ENCODE assay signal across 14 cellular contexts in genomic region chr22:50548913-50549790, GRCh38. TPM values are rescaled to one million over a fixed set of nuclear protein-coding genes. Genes with fewer than 3 reads are reported as not detected.
DNase-seq lines count a peak whose midpoint lies in the region; ATAC-seq, FAIRE-seq and TF ChIP-seq lines count a peak whose summit lies in the region.
"Had no signal": no experiment of that assay in that cellular context is flagged by ENCODE, and none has a peak within 500 bp of the region (broad histone marks: within the 10 kb centered on the region; RNA-seq: fewer than 3 reads in every experiment).

No MANE protein-coding gene starts in this region.

- 91% methylated on average over 51 of the region's 69 CpGs; no CpG with 5 or more reads in 1 of the 2 experiments for WGBS in H1 (ENCODE audit: extremely low coverage in 1 of 2, insufficient coverage in 1 of 2, insufficient read length in 1 of 2, insufficient replicate concordance in 2 of 2, low coverage in 1 of 2, low lambda C conversion rate in 2 of 2, missing lambda C conversion rate in 1 of 2), 2 experiments
- no CpG with 5 or more reads among the region's 69 CpGs for WGBS in H9 (ENCODE audit: extremely low coverage, insufficient read length, low lambda C conversion rate)

- peak overlapping the region; percentile 77 for H3K27ac Mint-ChIP-seq in activated CD4-positive, alpha-beta T cell treated with anti-CD3 and anti-CD28 coated beads for 36 hours
- peak overlapping the region; percentile 86 for H3K27ac Mint-ChIP-seq in stimulated activated naive CD8-positive, alpha-beta T cell treated with anti-CD3 and anti-CD28 coated beads, Interleukin-15, Interleukin-2, amounts not matched to agents 100 ng/mL and 50 ng/mL, for 24 hours
- H3K27ac Mint-ChIP-seq in H9, result peak overlapping the region in 1 of 3 experiments; percentile 48; a peak in 1 of 7 replicates

- H4K8ac ChIP-seq in H1 (ENCODE audit: extremely low read depth, insufficient read depth, low read length), result no peak overlapping the region; the same call in 1 of the 2 replicates
- H4K8ac ChIP-seq in H9 (replicated peaks; ENCODE audit: insufficient read length, low read depth, low read length), result no peak overlapping the region

- no peak overlapping the region for H3K4me3 ChIP-seq in OCI-LY7 (ENCODE audit: low read depth, low read length, poor library complexity, severe bottlenecking)
- no peak overlapping the region for H3K4me3 ChIP-seq in H1 (ENCODE audit: extremely low read depth in 1 of 4, insufficient read depth in 2 of 4, low read depth in 3 of 4, low read length in 4 of 4)

- peak overlapping the region; percentile 59 for H3K4me2 ChIP-seq in OCI-LY7 (ENCODE audit: low read length)
- H3K4me2 ChIP-seq in H1 (ENCODE audit: insufficient read depth in 1 of 2, low read depth in 2 of 2, low read length in 2 of 2), result no peak overlapping the region
- no peak overlapping the region for H3K4me2 ChIP-seq in H9 (ENCODE audit: insufficient read depth, insufficient read length, low read length)

- CTCF ChIA-PET in activated CD4-positive, alpha-beta T cell treated with anti-CD3 and anti-CD28 coated beads for 36 hours (lab: Charles Lee), result interaction anchor here (0.7 to 2.5 kb wide), 8 partner anchors 10 to 141 kb away, joined by 3 to 14 read pairs (median 3); partner anchors contain the start of genes LMF2 and SCO2
- CTCF ChIA-PET in OCI-LY7 (lab: Charles Lee; ENCODE audit: unreplicated experiment) (interaction anchor here (0.5 kb wide), 1 partner anchor 68 kb away, joined by 3 read pairs; no protein-coding TSS in a partner anchor), H1 (lab: Charles Lee; ENCODE audit: partially characterized antibody) (interaction anchor here (0.8 to 2.2 kb wide), 7 partner anchors 14 to 226 kb away, joined by 3 to 9 read pairs (median 3); no protein-coding TSS in a partner anchor)

- no peaks in the 10 kb centered on the region for H3K9me2 ChIP-seq in OCI-LY7 (ENCODE audit: insufficient read depth, low read length)

- DNase-seq in activated CD4-positive, alpha-beta T cell treated with anti-CD3 and anti-CD28 coated beads for 36 hours, result no peak
- no peak for DNase-seq in activated CD4-positive, alpha-beta T cell treated with anti-CD3 and anti-CD28 coated beads, Interleukin-2, amount 50 U/mL, for 48 hours
- peak; percentile 21 for DNase-seq in OCI-LY7 (ENCODE audit: low spot score)
- peak in 1 of 2 experiments; percentile 56 for DNase-seq in H1 (ENCODE audit: low read depth in 1 of 2, low spot score in 2 of 2)
- no peak for DNase-seq in H9
- DNase-seq in stimulated activated CD8-positive, alpha-beta memory T cell treated with anti-CD3 and anti-CD28 coated beads, Interleukin-4, amount 100 ng/mL, for 48 hours, result no peak
- DNase-seq in NCI-H1417 treated with DMSO at 0.1 percent for 48 hours (lab: John Stamatoyannopoulos, UW), result no peak
- DNase-seq: NCI-H526 had no signal

- TF ChIP-seq POLR2A in H1 (IDR thresholded peaks at IDR 0.05; ENCODE audit: control extremely low read depth in 1 of 2, low read depth in 2 of 2, low read length in 2 of 2), result no peak

- H3K27me3 ChIP-seq in H1 (replicated peaks in 1 of 4; ENCODE audit: control insufficient read depth in 3 of 4, extremely low read depth in 1 of 4, insufficient read depth in 3 of 4, low read length in 3 of 4) (peaks cover 0 to 13% (median 7%) of the 10 kb centered on the region in 4 experiments; a peak in 5 of 7 replicates), H9 (ENCODE audit: insufficient read depth, low read length) (no peaks in the 10 kb centered on the region; the same call in 1 of the 2 replicates)

- H3K18ac ChIP-seq in H1 (ENCODE audit: extremely low read depth, low read length) (no peak overlapping the region), H9 (ENCODE audit: insufficient read length, low read depth, low read length) (no peak overlapping the region)

- no peak for FAIRE-seq in H1 (lab: Jason Lieb, UNC)
- FAIRE-seq: colon had no signal

- H3K79me1 ChIP-seq in H1 (ENCODE audit: low read depth, low read length) (no peaks in the 10 kb centered on the region), H9 (ENCODE audit: insufficient read depth, low read depth, low read length, poor library complexity, severe bottlenecking) (no peaks in the 10 kb centered on the region)

- H2BK15ac ChIP-seq in H1 (ENCODE audit: low read length), result no peak overlapping the region
- H2BK15ac ChIP-seq in H9 (ENCODE audit: low read depth, low read length), result no peak overlapping the region

- POLR2A ChIA-PET in activated CD4-positive, alpha-beta T cell treated with anti-CD3 and anti-CD28 coated beads for 36 hours (lab: Charles Lee), result interaction anchor here (0.8 to 0.9 kb wide), 2 partner anchors 23 to 72 kb away, joined by 3 to 5 read pairs; partner anchors contain the start of gene SCO2
- POLR2A ChIA-PET in OCI-LY7 (lab: Charles Lee), result interaction anchor here (0.8 to 1.8 kb wide), 2 partner anchors 10 to 40 kb away, joined by 3 to 9 read pairs; no protein-coding TSS in a partner anchor
- POLR2A ChIA-PET in H1 (lab: Charles Lee; ENCODE audit: partially characterized antibody), result no interaction called here

- H2BK12ac ChIP-seq in H1 (ENCODE audit: low read depth, low read length), result 0 out of 2 replicates have a peak overlapping the region, but pooled peaks have one; percentile 2
- no peak overlapping the region for H2BK12ac ChIP-seq in H9 (ENCODE audit: insufficient read length, low read depth, low read length)

- H4K5ac ChIP-seq in H1 (ENCODE audit: insufficient read length, low read depth, low read length) (no peak overlapping the region), H9 (ENCODE audit: insufficient read length, low read depth, low read length) (no peak overlapping the region)

- H3K79me2 ChIP-seq in OCI-LY7 (ENCODE audit: insufficient read depth, low read depth, low read length) (no peaks in the 10 kb centered on the region), H1 (ENCODE audit: control insufficient read depth in 1 of 2, insufficient read depth in 2 of 2, low read length in 2 of 2) (no peaks in the 10 kb centered on the region), H9 (ENCODE audit: insufficient read depth, low read length) (no peaks in the 10 kb centered on the region)

- TF ChIP-seq EP300 in H1 (IDR thresholded peaks at IDR 0.05; ENCODE audit: borderline replicate concordance in 1 of 2, low read depth in 2 of 2, low read length in 2 of 2), result no peak

- no peak overlapping the region for H2BK20ac ChIP-seq in H1 (ENCODE audit: low read length)
- H2BK20ac ChIP-seq in H9 (ENCODE audit: low read depth, low read length, poor library complexity, severe bottlenecking), result no peak overlapping the region

- H4K91ac ChIP-seq in H1 (replicated peaks; ENCODE audit: insufficient read length, low read length), result no peak overlapping the region
- no peak overlapping the region for H4K91ac ChIP-seq in H9 (ENCODE audit: insufficient read length, low read depth, low read length)

- H3K9me3 ChIP-seq in OCI-LY7 (ENCODE audit: low read length) (no peaks in the 10 kb centered on the region), H1 (ENCODE audit: insufficient read depth in 2 of 2, low read depth in 1 of 2, low read length in 1 of 2) (no peaks in the 10 kb centered on the region), H9 (ENCODE audit: control insufficient read depth, low read depth, low read length) (no peaks in the 10 kb centered on the region)

- H2BK5ac ChIP-seq in H1 (ENCODE audit: low read depth, low read length) (no peak overlapping the region), H9 (ENCODE audit: insufficient read length, low read length) (no peak overlapping the region)

- H2BK120ac ChIP-seq in H1 (replicated peaks; ENCODE audit: low read depth, low read length), result no peak overlapping the region
- no peak overlapping the region for H2BK120ac ChIP-seq in H9 (ENCODE audit: low read depth, low read length, poor library complexity, severe bottlenecking)

- no peak for TF ChIP-seq RAD21 in H1 (IDR thresholded peaks at IDR 0.05 in 1 of 2, conservative IDR thresholded peaks at IDR 0.05 in 1 of 2; ENCODE audit: low read depth in 2 of 2, low read length in 2 of 2)

- H2AFZ ChIP-seq in OCI-LY7 (ENCODE audit: low read length), result peak overlapping the region; percentile 51
- H2AFZ ChIP-seq in H1 (ENCODE audit: low read length), result no peak overlapping the region; the same call in 1 of the 2 replicates
- H2AFZ ChIP-seq in H9 (ENCODE audit: low read length), result no peak overlapping the region

- H3K56ac ChIP-seq in H1 (replicated peaks; ENCODE audit: insufficient read length, low read depth, low read length), result no peak overlapping the region
- no peak overlapping the region for H3K56ac ChIP-seq in H9 (ENCODE audit: insufficient read length, low read depth, low read length)

- H3K9me3 Mint-ChIP-seq in activated CD4-positive, alpha-beta T cell treated with anti-CD3 and anti-CD28 coated beads for 36 hours (ENCODE audit: low read depth), result no peaks in the 10 kb centered on the region
- no peaks in the 10 kb centered on the region for H3K9me3 Mint-ChIP-seq in stimulated activated naive CD8-positive, alpha-beta T cell treated with anti-CD3 and anti-CD28 coated beads, Interleukin-15, Interleukin-2, amounts not matched to agents 100 ng/mL and 50 ng/mL, for 24 hours
- H3K9me3 Mint-ChIP-seq in H9, result no peaks in the 10 kb centered on the region

- H3K27me3 Mint-ChIP-seq in activated CD4-positive, alpha-beta T cell treated with anti-CD3 and anti-CD28 coated beads for 36 hours, result no peaks in the 10 kb centered on the region
- no peaks in the 10 kb centered on the region for H3K27me3 Mint-ChIP-seq in stimulated activated naive CD8-positive, alpha-beta T cell treated with anti-CD3 and anti-CD28 coated beads, Interleukin-15, Interleukin-2, amounts not matched to agents 100 ng/mL and 50 ng/mL, for 24 hours
- peaks cover 32% of the 10 kb centered on the region for H3K27me3 Mint-ChIP-seq in H9 (ENCODE audit: low read depth)

- H3T11ph ChIP-seq in H9 (ENCODE audit: low read length), result no peak overlapping the region

- H3K36me3 ChIP-seq in OCI-LY7 (ENCODE audit: insufficient read depth, low read length) (no peaks in the 10 kb centered on the region), H1 (ENCODE audit: control insufficient read depth in 2 of 4, insufficient read depth in 4 of 4, low read length in 3 of 4) (no peaks in the 10 kb centered on the region)

- peak overlapping the region; percentile 74 for H3K4me3 Mint-ChIP-seq in activated CD4-positive, alpha-beta T cell treated with anti-CD3 and anti-CD28 coated beads for 36 hours
- H3K4me3 Mint-ChIP-seq in stimulated activated naive CD8-positive, alpha-beta T cell treated with anti-CD3 and anti-CD28 coated beads, Interleukin-15, Interleukin-2, amounts not matched to agents 100 ng/mL and 50 ng/mL, for 24 hours, result peak overlapping the region; percentile 82
- no peak overlapping the region for H3K4me3 Mint-ChIP-seq in H9

- H3K23ac ChIP-seq in H1 (ENCODE audit: insufficient read length) (no peak overlapping the region), H9 (ENCODE audit: insufficient read length, low read depth, low read length) (no peak overlapping the region)

- intact Hi-C loops in activated CD4-positive, alpha-beta T cell treated with anti-CD3 and anti-CD28 coated beads for 36 hours (cut with DNase I, micrococcal nuclease), result no loop called here
- intact Hi-C loops in OCI-LY7 (cut with micrococcal nuclease; ENCODE audit: unreplicated experiment), result loop anchor here (2.0 kb wide), 1 partner anchor 72 kb away; no protein-coding TSS in a partner anchor

- no peak overlapping the region for H3K4ac ChIP-seq in H1 (replicated peaks; ENCODE audit: insufficient read length, low read depth, low read length)
- no peak overlapping the region for H3K4ac ChIP-seq in H9 (ENCODE audit: low read depth, low read length)

- H3K9ac ChIP-seq in H1 (replicated peaks in 1 of 4; ENCODE audit: extremely low read depth in 1 of 4, low read depth in 3 of 4, low read length in 3 of 4), result no peak overlapping the region
- H3K9ac ChIP-seq in H9 (ENCODE audit: extremely low read depth, insufficient read length, low read length), result no peak overlapping the region

- H3K36me3 Mint-ChIP-seq in activated CD4-positive, alpha-beta T cell treated with anti-CD3 and anti-CD28 coated beads for 36 hours (ENCODE audit: low read depth), result peaks cover 3% of the 10 kb centered on the region
- H3K36me3 Mint-ChIP-seq in stimulated activated naive CD8-positive, alpha-beta T cell treated with anti-CD3 and anti-CD28 coated beads, Interleukin-15, Interleukin-2, amounts not matched to agents 100 ng/mL and 50 ng/mL, for 24 hours (ENCODE audit: low read depth), result no peaks in the 10 kb centered on the region
- H3K36me3 Mint-ChIP-seq in H9 (ENCODE audit: insufficient read depth in 1 of 3, low read depth in 3 of 3), result no peaks in the 10 kb centered on the region

- ATAC-seq in activated CD4-positive, alpha-beta T cell treated with anti-CD3 and anti-CD28 coated beads for 36 hours, result peak; percentile 4
- ATAC-seq: HCT116 had no signal

- H2AK5ac ChIP-seq in H1 (ENCODE audit: low read depth, low read length), result no peak overlapping the region
- H2AK5ac ChIP-seq in H9 (ENCODE audit: insufficient read length, low read length), result no peak overlapping the region

- H3K4me1 ChIP-seq in OCI-LY7 (ENCODE audit: insufficient read depth, low read length, poor library complexity, severe bottlenecking) (peaks cover 30% of the 10 kb centered on the region), H1 (replicated peaks in 1 of 4; ENCODE audit: control insufficient read depth in 3 of 4, insufficient read depth in 4 of 4, low read length in 3 of 4) (peaks cover 0 to 5% (median 0%) of the 10 kb centered on the region in 4 experiments; a peak in 1 of 7 replicates), H9 (ENCODE audit: insufficient read depth, low read length) (no peaks in the 10 kb centered on the region)

- TF ChIP-seq CTCF in OCI-LY7 (conservative IDR thresholded peaks at IDR 0.05; ENCODE audit: low read length) (no peak), H1 (IDR thresholded peaks at IDR 0.05; ENCODE audit: control extremely low read depth in 1 of 3, insufficient read depth in 1 of 3, low read depth in 1 of 3, low read length in 3 of 3) (no peak), H9 (conservative IDR thresholded peaks at IDR 0.05) (no peak)

- no peak overlapping the region for H3K14ac ChIP-seq in H1 (ENCODE audit: insufficient read length)
- H3K14ac ChIP-seq in H9 (ENCODE audit: insufficient read depth, low read length), result no peak overlapping the region

- H3K27ac ChIP-seq in OCI-LY7 (ENCODE audit: low read depth, low read length, poor library complexity, severe bottlenecking) (no peak overlapping the region), H1 (ENCODE audit: low read depth, low read length) (no peak overlapping the region), H9 (ENCODE audit: insufficient read length, low read depth, low read length) (no peak overlapping the region)

- no TSS peak for BruUV-seq in OCI-LY7 (replicated peaks; lab: Mats Ljungman, UMichigan)

- H3K4me1 Mint-ChIP-seq in activated CD4-positive, alpha-beta T cell treated with anti-CD3 and anti-CD28 coated beads for 36 hours, result peaks cover 33% of the 10 kb centered on the region
- peaks cover 35% of the 10 kb centered on the region for H3K4me1 Mint-ChIP-seq in stimulated activated naive CD8-positive, alpha-beta T cell treated with anti-CD3 and anti-CD28 coated beads, Interleukin-15, Interleukin-2, amounts not matched to agents 100 ng/mL and 50 ng/mL, for 24 hours (ENCODE audit: low read depth)
- peaks cover 0 to 3% of the 10 kb centered on the region in 2 experiments; a peak in 1 of 4 replicates for H3K4me1 Mint-ChIP-seq in H9

- H4K20me1 ChIP-seq in OCI-LY7 (ENCODE audit: insufficient read depth, low read length) (no peaks in the 10 kb centered on the region), H1 (replicated peaks in 1 of 2; ENCODE audit: control insufficient read depth in 1 of 2, insufficient read depth in 2 of 2, low read length in 2 of 2) (no peaks in the 10 kb centered on the region), H9 (ENCODE audit: control insufficient read depth, insufficient read depth, insufficient read length) (no peaks in the 10 kb centered on the region)

- H3K23me2 ChIP-seq in H1 (ENCODE audit: low read depth, low read length), result no peaks in the 10 kb centered on the region
- H3K23me2 ChIP-seq in H9 (ENCODE audit: insufficient read length, low read depth, low read length, poor library complexity, severe bottlenecking), result no peaks in the 10 kb centered on the region

RNA-seq across cellular contexts. Expression of gene KLHDC7B, which starts 3.5 kb away (rescaled TPM):
- total RNA-seq in activated CD4-positive, alpha-beta T cell treated with anti-CD3 and anti-CD28 coated beads for 36 hours, result 1 to 10 TPM; 5.7 to 6.4 TPM
- total RNA-seq in OCI-LY7 (2014; rRNA removed; shearing (Covaris generic)), result 0.08 and 0.25 TPM in 2 replicates
- total RNA-seq in OCI-LY7 (2022) (0.31 and 0.46 TPM in 2 replicates), H9 (2021) (not detected in 2 replicates)
- total RNA-seq in H1 (2021; fragmentation: NEBNext Ultra II Directional; extraction: Animal tissue kit (Norgen Biotek cat#: 25700)), result not detected in 2 replicates
- polyA plus RNA-seq in H1 (2011; rRNA removed), result not detected in 2 replicates
- not detected for polyA plus RNA-seq in H1 (2011; cell fraction: cytosol; rRNA removed)
- polyA plus RNA-seq in H1 (2011; cell fraction: nucleus; rRNA removed), result not detected
- polyA plus RNA-seq in H1 (2012, experiment 1 of 2), result not detected in 4 replicates
- not detected for polyA plus RNA-seq in H1 (2012, experiment 2 of 2)
- polyA plus RNA-seq in H1 (2013, experiment 1 of 2), result not detected
- not detected for polyA plus RNA-seq in H1 (2013, experiment 2 of 2)
- polyA minus RNA-seq in H1 (2011; rRNA and poly(A)+ RNA removed), result not detected in 2 replicates
- not detected for polyA minus RNA-seq in H1 (2011; cell fraction: cytosol; rRNA and poly(A)+ RNA removed)
- polyA minus RNA-seq in H1 (2011; cell fraction: nucleus; rRNA and poly(A)+ RNA removed), result not detected
- total RNA-seq: G401 had no signal

RNA-seq across cellular contexts. Expression of gene SYCE3, which starts 13.6 kb away (rescaled TPM):
- 1 to 10 TPM; 3.8 TPM for total RNA-seq in activated CD4-positive, alpha-beta T cell treated with anti-CD3 and anti-CD28 coated beads for 36 hours
- total RNA-seq in OCI-LY7 (2014; rRNA removed; shearing (Covaris generic)), result not detected in 2 replicates
- total RNA-seq in OCI-LY7 (2022), result not detected in 2 replicates
- total RNA-seq in H1 (2021; fragmentation: NEBNext Ultra II Directional; extraction: Animal tissue kit (Norgen Biotek cat#: 25700)), result not detected in 2 replicates
- 1.9 and 2.9 TPM in 2 replicates for polyA plus RNA-seq in H1 (2011; rRNA removed)
- 5.7 TPM for polyA plus RNA-seq in H1 (2011; cell fraction: cytosol; rRNA removed)
- 0.41 TPM for polyA plus RNA-seq in H1 (2011; cell fraction: nucleus; rRNA removed)
- polyA plus RNA-seq in H1 (2012, experiment 1 of 2), result 1.2 to 2.5 TPM (median 1.6 TPM) in 4 replicates
- not detected for polyA plus RNA-seq in H1 (2012, experiment 2 of 2)
- 0.91 TPM for polyA plus RNA-seq in H1 (2013, experiment 1 of 2)
- polyA plus RNA-seq in H1 (2013, experiment 2 of 2), result 0.77 TPM
- not detected in 2 replicates for polyA minus RNA-seq in H1 (2011; rRNA and poly(A)+ RNA removed)
- not detected for polyA minus RNA-seq in H1 (2011; cell fraction: cytosol; rRNA and poly(A)+ RNA removed)
- not detected for polyA minus RNA-seq in H1 (2011; cell fraction: nucleus; rRNA and poly(A)+ RNA removed)
- total RNA-seq in H9 (2021), result 0.85 and 0.97 TPM in 2 replicates
- total RNA-seq: A673; G401; T-helper 1 cell treated with Interleukin-12 subunit alpha and Interleukin-12 subunit beta and Interleukin-4 antibody, amounts not matched to agents 30 ng/mL and 1 ng/mL, for 36 hours had no signal

RNA-seq across cellular contexts. Expression of gene TYMP, which starts 19.3 kb away (rescaled TPM):
- 10 to 100 TPM; 26.9 to 44.3 TPM for total RNA-seq in activated CD4-positive, alpha-beta T cell treated with anti-CD3 and anti-CD28 coated beads for 36 hours
- total RNA-seq in OCI-LY7 (2014; rRNA removed; shearing (Covaris generic)), result 3.9 and 6.3 TPM in 2 replicates
- total RNA-seq in OCI-LY7 (2022) (3.8 and 4.0 TPM in 2 replicates), H9 (2021) (0.61 and 1.0 TPM in 2 replicates)
- total RNA-seq in H1 (2021; fragmentation: NEBNext Ultra II Directional; extraction: Animal tissue kit (Norgen Biotek cat#: 25700)), result 0.43 and 0.46 TPM in 2 replicates
- polyA plus RNA-seq in H1 (2011; rRNA removed), result 0.48 and 0.83 TPM in 2 replicates
- polyA plus RNA-seq in H1 (2011; cell fraction: cytosol; rRNA removed), result 0.58 TPM
- polyA plus RNA-seq in H1 (2011; cell fraction: nucleus; rRNA removed), result 1.6 TPM
- 0.40 to 0.65 TPM (median 0.51 TPM) in 4 replicates for polyA plus RNA-seq in H1 (2012, experiment 1 of 2)
- 0.16 TPM for polyA plus RNA-seq in H1 (2012, experiment 2 of 2)
- polyA plus RNA-seq in H1 (2013, experiment 1 of 2), result 0.47 TPM
- polyA plus RNA-seq in H1 (2013, experiment 2 of 2), result 0.39 TPM
- 0.28 TPM in 1 of 2 replicates, not detected in the other for polyA minus RNA-seq in H1 (2011; rRNA and poly(A)+ RNA removed)
- not detected for polyA minus RNA-seq in H1 (2011; cell fraction: cytosol; rRNA and poly(A)+ RNA removed)
- 0.90 TPM for polyA minus RNA-seq in H1 (2011; cell fraction: nucleus; rRNA and poly(A)+ RNA removed)

RNA-seq across cellular contexts. Expression of gene SCO2, which starts 23.8 kb away (rescaled TPM):
- total RNA-seq in activated CD4-positive, alpha-beta T cell treated with anti-CD3 and anti-CD28 coated beads for 36 hours, result 1 to 10 TPM; 2.4 to 5.6 TPM
- total RNA-seq in OCI-LY7 (2014; rRNA removed; shearing (Covaris generic)), result 2.7 and 4.9 TPM in 2 replicates
- 3.9 and 4.1 TPM in 2 replicates for total RNA-seq in OCI-LY7 (2022)
- 2.2 TPM in 1 of 2 replicates, not detected in the other for total RNA-seq in H1 (2021; fragmentation: NEBNext Ultra II Directional; extraction: Animal tissue kit (Norgen Biotek cat#: 25700))
- polyA plus RNA-seq in H1 (2011; rRNA removed), result 2.0 and 2.5 TPM in 2 replicates
- 0.54 TPM for polyA plus RNA-seq in H1 (2011; cell fraction: cytosol; rRNA removed)
- 1.8 TPM for polyA plus RNA-seq in H1 (2011; cell fraction: nucleus; rRNA removed)
- polyA plus RNA-seq in H1 (2012, experiment 1 of 2), result 0.31 to 1.3 TPM (median 0.68 TPM) in 3 of 4 replicates, not detected in the other
- polyA plus RNA-seq in H1 (2012, experiment 2 of 2), result 1.3 TPM
- 0.10 TPM for polyA plus RNA-seq in H1 (2013, experiment 1 of 2)
- not detected for polyA plus RNA-seq in H1 (2013, experiment 2 of 2)
- not detected in 2 replicates for polyA minus RNA-seq in H1 (2011; rRNA and poly(A)+ RNA removed)
- not detected for polyA minus RNA-seq in H1 (2011; cell fraction: cytosol; rRNA and poly(A)+ RNA removed)
- 2.1 TPM for polyA minus RNA-seq in H1 (2011; cell fraction: nucleus; rRNA and poly(A)+ RNA removed)
- total RNA-seq in H9 (2021), result 3.3 and 3.4 TPM in 2 replicates

RNA-seq across cellular contexts. Expression of gene CPT1B, which starts 29.1 kb away (rescaled TPM):
- total RNA-seq in activated CD4-positive, alpha-beta T cell treated with anti-CD3 and anti-CD28 coated beads for 36 hours, result 10 to 100 TPM; 42.5 to 51.4 TPM
- total RNA-seq in OCI-LY7 (2014; rRNA removed; shearing (Covaris generic)), result 92.6 and 101 TPM in 2 replicates
- total RNA-seq in OCI-LY7 (2022) (138 and 162 TPM in 2 replicates), H9 (2021) (65.7 and 68.3 TPM in 2 replicates)
- 33.1 and 36.2 TPM in 2 replicates for total RNA-seq in H1 (2021; fragmentation: NEBNext Ultra II Directional; extraction: Animal tissue kit (Norgen Biotek cat#: 25700))
- 34.2 and 47.7 TPM in 2 replicates for polyA plus RNA-seq in H1 (2011; rRNA removed)
- 48.0 TPM for polyA plus RNA-seq in H1 (2011; cell fraction: cytosol; rRNA removed)
- 378 TPM for polyA plus RNA-seq in H1 (2011; cell fraction: nucleus; rRNA removed)
- 46.3 to 71.2 TPM (median 63.2 TPM) in 4 replicates for polyA plus RNA-seq in H1 (2012, experiment 1 of 2)
- polyA plus RNA-seq in H1 (2012, experiment 2 of 2), result 31.6 TPM
- 15.9 TPM for polyA plus RNA-seq in H1 (2013, experiment 1 of 2)
- polyA plus RNA-seq in H1 (2013, experiment 2 of 2), result 15.5 TPM
- 20.9 and 22.0 TPM in 2 replicates for polyA minus RNA-seq in H1 (2011; rRNA and poly(A)+ RNA removed)
- 12.0 TPM for polyA minus RNA-seq in H1 (2011; cell fraction: cytosol; rRNA and poly(A)+ RNA removed)
- 46.3 TPM for polyA minus RNA-seq in H1 (2011; cell fraction: nucleus; rRNA and poly(A)+ RNA removed)

Comparison
In these comparisons a context has a peak if more than half of its experiments do, and no peak if none do; other contexts are left out.
1. H3K4me3 Mint-ChIP-seq: peak in activated CD4-positive, alpha-beta T cell treated with anti-CD3 and anti-CD28 coated beads for 36 hours (single experiment) and stimulated activated naive CD8-positive, alpha-beta T cell treated with anti-CD3 and anti-CD28 coated beads, Interleukin-15, Interleukin-2, amounts not matched to agents 100 ng/mL and 50 ng/mL, for 24 hours (single experiment); none in H9 (0 of 2).